ENCODE assay signal across 1 cellular context in genomic region chr14:26255213-26255612, GRCh38.
TF ChIP-seq lines count a peak whose summit lies in the region.

No MANE protein-coding gene starts in this region.

TF ChIP-seq in GM23338, 12 proteins besides CTCF, POLR2A, EP300 and RAD21 (continued from another document):
- TF ChIP-seq CREB1 (CRISPR knock-in tag; IDR thresholded peaks at IDR 0.05; ENCODE audit: low read depth) (no peak), ETS1 (IDR thresholded peaks at IDR 0.05) (no peak)
TF ChIP-seq in GM23338: peak in this region for 0.
